ENCODE assay signal across 12 cellular contexts in genomic region chr5:40735609-40736008, GRCh38. TPM values are rescaled to one million over a fixed set of nuclear protein-coding genes. Genes with fewer than 3 reads are reported as not detected.
DNase-seq lines count a peak whose midpoint lies in the region; ATAC-seq and TF ChIP-seq lines count a peak whose summit lies in the region.
"Had no signal": no experiment of that assay in that cellular context is flagged by ENCODE, and none has a peak within 500 bp of the region (broad histone marks: within the 10 kb centered on the region; RNA-seq: fewer than 3 reads in every experiment).

No MANE protein-coding gene starts in this region.

- no peaks in the 10 kb centered on the region for H3K9me3 Mint-ChIP-seq in activated naive CD8-positive, alpha-beta T cell (ENCODE audit: low read depth)
- H3K9me3 Mint-ChIP-seq in activated naive CD8-positive, alpha-beta T cell treated with anti-CD3 and anti-CD28 coated beads for 36 hours: peaks cover 7% of the 10 kb centered on the region
- peaks cover 7% of the 10 kb centered on the region; the same call in 1 of the 2 replicates for H3K9me3 Mint-ChIP-seq in WTC11

- H3K36me3 Mint-ChIP-seq in activated naive CD8-positive, alpha-beta T cell: peaks cover 15% of the 10 kb centered on the region
- H3K36me3 Mint-ChIP-seq in activated naive CD8-positive, alpha-beta T cell treated with anti-CD3 and anti-CD28 coated beads for 36 hours: peaks cover 19% of the 10 kb centered on the region
- H3K36me3 Mint-ChIP-seq in WTC11: peaks cover 7% of the 10 kb centered on the region

- H3K27ac ChIP-seq in hepatocyte: peak overlapping the region; percentile 28
- H3K27ac ChIP-seq: gastrocnemius medialis, upper lobe of left lung had no signal

- H3K4me3 ChIP-seq in hepatocyte: no peak overlapping the region
- H3K4me3 ChIP-seq: gastrocnemius medialis, upper lobe of left lung had no signal

- POLR2A ChIA-PET in WTC11 (lab: Charles Lee): no interaction called here

- CTCF ChIA-PET in WTC11 (lab: Charles Lee): interaction anchor here (1.0 to 1.3 kb wide), 2 partner anchors 46 to 787 kb away, joined by 3 to 4 read pairs; no protein-coding TSS in a partner anchor

- no peak overlapping the region for H2AFZ ChIP-seq in hepatocyte

- no peaks in the 10 kb centered on the region for H3K9me3 ChIP-seq in hepatocyte (ENCODE audit: low read depth)
- H3K9me3 ChIP-seq: gastrocnemius medialis, upper lobe of left lung had no signal

- no peak for TF ChIP-seq CTCF in WTC11 (IDR thresholded peaks at IDR 0.05)
- no peak for TF ChIP-seq CTCF in hepatocyte (IDR thresholded peaks at IDR 0.05; ENCODE audit: poor library complexity)

- H3K9me2 ChIP-seq in hepatocyte (replicated peaks; ENCODE audit: insufficient read depth): no peaks in the 10 kb centered on the region

- peaks cover 21% of the 10 kb centered on the region for H3K79me2 ChIP-seq in hepatocyte

- H3K4me1 ChIP-seq in hepatocyte (ENCODE audit: insufficient read depth): peaks cover 32% of the 10 kb centered on the region

- peak overlapping the region; percentile 12 for H3K27ac Mint-ChIP-seq in activated naive CD8-positive, alpha-beta T cell
- no peak overlapping the region for H3K27ac Mint-ChIP-seq in activated naive CD8-positive, alpha-beta T cell treated with anti-CD3 and anti-CD28 coated beads for 36 hours
- peak overlapping the region; percentile 26; the same call in 1 of the 2 replicates for H3K27ac Mint-ChIP-seq in WTC11

- no peaks in the 10 kb centered on the region for H3K27me3 Mint-ChIP-seq in activated naive CD8-positive, alpha-beta T cell
- no peaks in the 10 kb centered on the region for H3K27me3 Mint-ChIP-seq in activated naive CD8-positive, alpha-beta T cell treated with anti-CD3 and anti-CD28 coated beads for 36 hours
- H3K27me3 Mint-ChIP-seq in WTC11 (ENCODE audit: low read depth): no peaks in the 10 kb centered on the region

- no peak overlapping the region for H3K4me2 ChIP-seq in hepatocyte

- no peak for DNase-seq in activated naive CD8-positive, alpha-beta T cell treated with anti-CD3 and anti-CD28 coated beads for 36 hours
- DNase-seq in WTC11 (ENCODE audit: low spot score): no peak
- no peak for DNase-seq in hepatocyte (ENCODE audit: low spot score)
- no peak for DNase-seq in mesenteric fat pad (ENCODE audit: low spot score)
- DNase-seq in activated effector memory CD4-positive, alpha-beta T cell treated with anti-CD3 and anti-CD28 coated beads, Interleukin-2, amount 50 U/mL, for 16 hours: no peak
- DNase-seq in COLO829 (ENCODE audit: low spot score): no peak
- DNase-seq: activated gamma-delta T cell treated with Interleukin-2 at 50 U/mL for 16 hours; gastrocnemius medialis; stimulated activated CD4-positive, alpha-beta T cell treated with anti-CD3 and anti-CD28 coated beads, Interleukin-12 subunit alpha, Interleukin-12 subunit beta, amount 100 ng/mL, for 4 hours; upper lobe of left lung had no signal

- H3K36me3 ChIP-seq in hepatocyte (replicated peaks; ENCODE audit: insufficient read depth, low read depth): no peaks in the 10 kb centered on the region
- H3K36me3 ChIP-seq: gastrocnemius medialis had no signal

- no peaks in the 10 kb centered on the region for H3K27me3 ChIP-seq in hepatocyte
- H3K27me3 ChIP-seq: gastrocnemius medialis, upper lobe of left lung had no signal

- H4K20me1 ChIP-seq in hepatocyte (ENCODE audit: insufficient read depth, poor library complexity, severe bottlenecking): no peaks in the 10 kb centered on the region

- no peak overlapping the region for H3K4me3 Mint-ChIP-seq in activated naive CD8-positive, alpha-beta T cell
- H3K4me3 Mint-ChIP-seq in activated naive CD8-positive, alpha-beta T cell treated with anti-CD3 and anti-CD28 coated beads for 36 hours: no peak overlapping the region
- H3K4me3 Mint-ChIP-seq in WTC11: no peak overlapping the region

- no peak for ATAC-seq in WTC11
- ATAC-seq in GM21447 (IDR thresholded peaks at IDR 0.05; ENCODE audit: unreplicated experiment): no peak

- H3K4me1 Mint-ChIP-seq in activated naive CD8-positive, alpha-beta T cell (ENCODE audit: low read depth): peaks cover 26% of the 10 kb centered on the region
- H3K4me1 Mint-ChIP-seq in activated naive CD8-positive, alpha-beta T cell treated with anti-CD3 and anti-CD28 coated beads for 36 hours: peaks cover 16% of the 10 kb centered on the region
- no peaks in the 10 kb centered on the region for H3K4me1 Mint-ChIP-seq in WTC11

TF ChIP-seq in WTC11, 78 proteins besides CTCF, POLR2A, EP300 and RAD21:
- TF ChIP-seq ZNF425 (CRISPR knock-in tag; conservative IDR thresholded peaks at IDR 0.05) (no peak), SP1 (CRISPR knock-in tag; conservative IDR thresholded peaks at IDR 0.05) (no peak), NR3C1 (CRISPR knock-in tag; conservative IDR thresholded peaks at IDR 0.05; ENCODE audit: low read depth) (no peak), FOXJ3 (CRISPR knock-in tag; IDR thresholded peaks at IDR 0.05; ENCODE audit: borderline replicate concordance) (no peak), ZBTB21 (CRISPR knock-in tag; IDR thresholded peaks at IDR 0.05; ENCODE audit: borderline replicate concordance) (no peak), TP53 (CRISPR knock-in tag; IDR thresholded peaks at IDR 0.05) (no peak), MYBL2 (CRISPR knock-in tag; IDR thresholded peaks at IDR 0.05) (no peak), ZNF317 (CRISPR knock-in tag; IDR thresholded peaks at IDR 0.05; ENCODE audit: borderline replicate concordance, low read depth) (no peak), ZNF263 (CRISPR knock-in tag; IDR thresholded peaks at IDR 0.05; ENCODE audit: low read depth) (no peak), ZNF423 (CRISPR knock-in tag; IDR thresholded peaks at IDR 0.05) (no peak), ZNF396 (CRISPR knock-in tag; IDR thresholded peaks at IDR 0.05; ENCODE audit: borderline replicate concordance) (no peak), ZNF416 (CRISPR knock-in tag; IDR thresholded peaks at IDR 0.05) (no peak), NR1H2 (CRISPR knock-in tag; IDR thresholded peaks at IDR 0.05) (no peak), ZNF512 (CRISPR knock-in tag; IDR thresholded peaks at IDR 0.05; ENCODE audit: borderline replicate concordance) (no peak), RELA (CRISPR knock-in tag; IDR thresholded peaks at IDR 0.05; ENCODE audit: borderline replicate concordance) (no peak), ATF2 (CRISPR knock-in tag; IDR thresholded peaks at IDR 0.05; ENCODE audit: borderline replicate concordance, low read depth) (no peak)

RNA-seq across cellular contexts. Expression of gene TTC33, which starts 20.2 kb away (rescaled TPM):
- 10 to 100 TPM; 16.8 to 18.1 TPM for total RNA-seq in activated naive CD8-positive, alpha-beta T cell treated with anti-CD3 and anti-CD28 coated beads for 36 hours
- total RNA-seq in WTC11 (2021) (9.2 to 10.7 TPM (median 10.6 TPM) in 3 replicates), hepatocyte (15.4 and 19.3 TPM in 2 replicates), mesenteric fat pad (7.9 TPM)
- 5.6 and 8.8 TPM in 2 replicates for polyA plus RNA-seq in hepatocyte

RNA-seq across cellular contexts. Expression of gene PTGER4, which starts 55.9 kb away (rescaled TPM):
- 10 to 100 TPM; 64.5 to 65.2 TPM for total RNA-seq in activated naive CD8-positive, alpha-beta T cell treated with anti-CD3 and anti-CD28 coated beads for 36 hours
- 0.92 to 3.1 TPM (median 0.96 TPM) in 3 replicates for total RNA-seq in WTC11 (2021)
- 1.4 and 7.1 TPM in 2 replicates for total RNA-seq in hepatocyte
- polyA plus RNA-seq in hepatocyte: 1.4 and 3.6 TPM in 2 replicates
- total RNA-seq in mesenteric fat pad: 14.8 TPM
